Comparison of ENCODE assay signal across 2 cellular contexts in the genomic region with DNA sequence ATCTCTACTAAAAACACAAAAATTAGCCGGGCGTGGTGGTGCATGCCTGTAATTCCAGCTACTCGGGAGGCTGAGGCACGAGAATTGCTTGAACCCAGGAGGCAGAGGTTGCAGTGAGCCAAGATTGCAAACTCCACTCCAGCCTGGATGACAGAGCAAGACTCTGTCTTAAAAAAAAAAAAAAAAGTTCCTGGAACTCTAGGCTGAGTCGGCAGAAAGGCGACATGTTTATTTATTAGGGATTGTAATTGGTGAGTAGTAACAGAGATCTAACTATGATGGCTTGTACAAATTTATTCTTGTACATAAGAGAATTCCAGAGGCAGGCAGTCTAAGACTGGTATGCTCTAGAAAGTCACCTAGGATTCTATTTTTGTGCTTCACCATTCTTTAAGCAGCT. TPM values are rescaled to one million over a fixed set of nuclear protein-coding genes. Genes with fewer than 3 reads are reported as not detected.
"Had no signal": no experiment of that assay in that cellular context is flagged by ENCODE, and none has a peak within 500 bp of the region (broad histone marks: within the 10 kb centered on the region; RNA-seq: fewer than 3 reads in every experiment).

No MANE protein-coding gene starts in this region.

RNA-seq across cellular contexts. Expression of gene HPDL, which starts 35.7 kb away (rescaled TPM):
- total RNA-seq: thoracic aorta, upper lobe of right lung had no signal
